In the genomic region with DNA sequence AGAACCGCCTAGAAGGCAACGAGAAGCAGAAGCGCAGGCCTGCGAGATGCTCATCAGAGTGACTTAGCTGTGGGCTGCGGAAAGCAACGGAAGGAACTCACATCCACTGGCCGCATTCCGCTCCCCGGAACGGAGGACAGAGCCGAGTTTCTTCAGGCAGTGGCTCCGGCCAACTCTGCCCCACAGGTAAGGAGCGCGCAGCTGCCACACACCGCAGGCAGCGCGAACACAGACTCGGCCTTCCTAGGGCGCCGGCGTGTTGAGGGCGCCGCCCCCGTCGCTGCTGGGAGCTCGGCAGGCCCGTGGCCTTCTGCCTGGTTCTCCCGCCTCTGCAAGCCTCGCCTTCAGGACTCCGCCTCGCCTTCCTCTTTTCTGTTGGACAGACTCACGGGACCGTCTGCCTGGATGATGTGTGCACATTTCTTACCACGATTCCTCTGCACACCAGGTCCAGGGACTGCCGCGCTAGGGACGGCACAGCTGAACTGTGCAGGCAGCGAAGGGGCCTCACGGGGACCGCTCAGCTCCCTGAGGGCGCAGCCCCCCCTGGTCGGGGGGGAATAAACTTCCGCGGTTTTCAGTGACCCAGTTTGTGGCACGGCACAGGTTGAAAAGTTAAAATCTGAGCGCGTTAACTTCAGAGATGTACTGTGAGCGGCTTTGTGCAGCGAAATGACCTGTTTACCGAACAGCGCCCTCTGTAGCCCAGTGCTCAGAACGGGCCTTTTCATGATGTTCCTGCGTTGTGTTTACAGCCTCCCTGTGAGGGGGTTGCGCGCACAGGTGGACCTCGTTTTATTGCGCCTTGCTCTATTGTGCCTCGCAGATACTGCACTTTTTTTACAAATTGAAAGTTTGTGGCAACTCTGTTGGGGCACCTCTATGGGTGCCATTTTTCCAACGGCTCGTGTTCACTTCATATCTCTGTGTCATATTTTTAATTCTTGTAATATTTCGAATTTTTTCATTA, we compare ENCODE assay signal across 8 cellular contexts. TPM values are rescaled to one million over a fixed set of nuclear protein-coding genes. Genes with fewer than 3 reads are reported as not detected.
DNase-seq lines count a peak whose midpoint lies in the region; ATAC-seq and TF ChIP-seq lines count a peak whose summit lies in the region.

No MANE protein-coding gene starts in this region.

- H3K4me1 Mint-ChIP-seq in activated CD8-positive, alpha-beta T cell treated with anti-CD3 and anti-CD28 coated beads, Interleukin-2, amount 10 ng/mL, durations not matched to agents 7 days and 5 days (ENCODE audit: low read depth) = peaks cover 22% of the 10 kb centered on the region

- peak; percentile 73 for ATAC-seq in GM19328 (IDR thresholded peaks at IDR 0.05; ENCODE audit: unreplicated experiment)
- ATAC-seq in HG03521 (IDR thresholded peaks at IDR 0.05; ENCODE audit: unreplicated experiment) = peak; percentile 80
- ATAC-seq in activated CD8-positive, alpha-beta T cell treated with anti-CD3 and anti-CD28 coated beads, Interleukin-2, amount 10 ng/mL, durations not matched to agents 7 days and 5 days = peak; percentile 97
- peak; percentile 94 to 95 for ATAC-seq in lower lobe of right lung

- H3K4me1 ChIP-seq in lower lobe of right lung = peaks cover 19% of the 10 kb centered on the region

- peak overlapping the region; percentile 87 for H3K27ac ChIP-seq in lower lobe of right lung

- H3K36me3 Mint-ChIP-seq in activated CD8-positive, alpha-beta T cell treated with anti-CD3 and anti-CD28 coated beads, Interleukin-2, amount 10 ng/mL, durations not matched to agents 7 days and 5 days (ENCODE audit: low read depth) = peaks cover 9% of the 10 kb centered on the region

- no peak for DNase-seq in BJ (ENCODE audit: low read depth)
- peak; percentile 62 for DNase-seq in NCI-H774 (lab: John Stamatoyannopoulos, UW)
- peak; percentile 90 for DNase-seq in activated CD8-positive, alpha-beta T cell treated with anti-CD3 and anti-CD28 coated beads, Interleukin-2, amount 10 ng/mL, durations not matched to agents 7 days and 5 days
- DNase-seq in effector CD8-positive, alpha-beta T cell (lab: John Stamatoyannopoulos, UW) = peak; percentile 66
- peak; percentile 86 for DNase-seq in lower lobe of right lung
- DNase-seq in stimulated activated CD4-positive, alpha-beta T cell treated with anti-CD3 and anti-CD28 coated beads, Interleukin-4, amount 100 ng/mL, for 48 hours (ENCODE audit: low read depth in 2 of 2) = peak; percentile 69 to 74

- peaks cover 10% of the 10 kb centered on the region for H3K9me3 Mint-ChIP-seq in activated CD8-positive, alpha-beta T cell treated with anti-CD3 and anti-CD28 coated beads, Interleukin-2, amount 10 ng/mL, durations not matched to agents 7 days and 5 days (ENCODE audit: insufficient read depth)

- H3K4me3 ChIP-seq in BJ (ENCODE audit: low read depth, low read length) (peak overlapping the region; percentile 55), lower lobe of right lung (peak overlapping the region; percentile 70)

- H3K9me3 ChIP-seq in lower lobe of right lung = peaks cover 7% of the 10 kb centered on the region

- peak overlapping the region; percentile 79 for H3K4me3 Mint-ChIP-seq in activated CD8-positive, alpha-beta T cell treated with anti-CD3 and anti-CD28 coated beads, Interleukin-2, amount 10 ng/mL, durations not matched to agents 7 days and 5 days

- intact Hi-C loops in lower lobe of right lung (cut with DNase I) = no loop called here

- no peaks in the 10 kb centered on the region for H3K27me3 Mint-ChIP-seq in activated CD8-positive, alpha-beta T cell treated with anti-CD3 and anti-CD28 coated beads, Interleukin-2, amount 10 ng/mL, durations not matched to agents 7 days and 5 days (ENCODE audit: low read depth)

- POLR2A ChIA-PET in BJ (lab: Charles Lee) = no interaction called here
- POLR2A ChIA-PET in activated CD8-positive, alpha-beta T cell treated with anti-CD3 and anti-CD28 coated beads, Interleukin-2, amount 10 ng/mL, durations not matched to agents 7 days and 5 days (lab: Charles Lee) = interaction anchor here (0.8 to 1.0 kb wide), 2 partner anchors 155 to 158 kb away, joined by 3 read pairs; no protein-coding TSS in a partner anchor

- H3K27ac Mint-ChIP-seq in activated CD8-positive, alpha-beta T cell treated with anti-CD3 and anti-CD28 coated beads, Interleukin-2, amount 10 ng/mL, durations not matched to agents 7 days and 5 days = peak overlapping the region; percentile 83

- TF ChIP-seq CTCF in BJ (IDR thresholded peaks at IDR 0.05; ENCODE audit: insufficient read depth, low read depth, low read length) (peak; percentile 91), lower lobe of right lung (IDR thresholded peaks at IDR 0.05) (peak; percentile 86)

- H3K27me3 ChIP-seq in BJ (ENCODE audit: control insufficient read depth, insufficient read depth, low read length) = no peaks in the 10 kb centered on the region; the same call in 1 of the 2 replicates
- H3K27me3 ChIP-seq in lower lobe of right lung (ENCODE audit: low read depth) = no peaks in the 10 kb centered on the region

- no peaks in the 10 kb centered on the region for H3K36me3 ChIP-seq in BJ (ENCODE audit: control insufficient read depth, insufficient read depth, low read length)
- H3K36me3 ChIP-seq in lower lobe of right lung = no peaks in the 10 kb centered on the region

- CTCF ChIA-PET in BJ (lab: Yijun Ruan, JAX) = interaction anchor here (0.7 to 5.5 kb wide), 41 partner anchors 9 to 293 kb away, joined by 3 to 75 read pairs (median 4); no protein-coding TSS in a partner anchor
- CTCF ChIA-PET in activated CD8-positive, alpha-beta T cell treated with anti-CD3 and anti-CD28 coated beads, Interleukin-2, amount 10 ng/mL, durations not matched to agents 7 days and 5 days (lab: Charles Lee) = interaction anchor here (0.7 to 4.7 kb wide), 27 partner anchors 8 to 211 kb away, joined by 3 to 48 read pairs (median 4); partner anchors contain the start of gene EVA1C

RNA-seq across cellular contexts. Expression of gene TCP10L, which starts 15.8 kb away (rescaled TPM):
- polyA plus RNA-seq in BJ (2011; rRNA removed) = 0.11 TPM in 1 of 2 replicates, not detected in the other
- polyA minus RNA-seq in BJ (2011; rRNA and poly(A)+ RNA removed) = 0.09 TPM in 1 of 2 replicates, not detected in the other
- under 1 TPM; 0.42 to 0.68 TPM for total RNA-seq in activated CD8-positive, alpha-beta T cell treated with anti-CD3 and anti-CD28 coated beads, Interleukin-2, amount 10 ng/mL, durations not matched to agents 7 days and 5 days
- 0.71 TPM for total RNA-seq in lower lobe of right lung

RNA-seq across cellular contexts. Expression of gene CFAP298, which starts 42.6 kb away (rescaled TPM):
- 14.5 and 16.4 TPM in 2 replicates for polyA plus RNA-seq in BJ (2011; rRNA removed)
- 3.6 and 6.3 TPM in 2 replicates for polyA minus RNA-seq in BJ (2011; rRNA and poly(A)+ RNA removed)
- 10 to 100 TPM; 36.7 to 38.2 TPM for total RNA-seq in activated CD8-positive, alpha-beta T cell treated with anti-CD3 and anti-CD28 coated beads, Interleukin-2, amount 10 ng/mL, durations not matched to agents 7 days and 5 days
- 35.7 TPM for total RNA-seq in lower lobe of right lung
